In genomic region chr1:245621589-245621988, GRCh38 we compare ENCODE assay signal across 21 cellular contexts.
A peak's percentile ranks its signal among the peaks of the same experiment; 100 is the strongest.
DNase-seq lines count a peak whose midpoint lies in the region; ATAC-seq and TF ChIP-seq lines count a peak whose summit lies in the region.
"Had no signal": no experiment of that assay in that cellular context is flagged by ENCODE, and none has a peak within 500 bp of the region (broad histone marks: within the 10 kb centered on the region; RNA-seq: fewer than 3 reads in every experiment).

No MANE protein-coding gene starts in this region.

- POLR2A ChIA-PET in RWPE1 (lab: Yijun Ruan, JAX; ENCODE audit: low non-redundant PET), result no interaction called here
- POLR2A ChIA-PET in T-cell (lab: Charles Lee), result no interaction called here

- no peaks in the 10 kb centered on the region for H3K36me3 Mint-ChIP-seq in T-cell
- no peaks in the 10 kb centered on the region for H3K36me3 Mint-ChIP-seq in glutamatergic neuron (ENCODE audit: unreplicated experiment)
- H3K36me3 Mint-ChIP-seq: CD14-positive monocyte had no signal

- DNase-seq in NCI-H2107 treated with DMSO at 0.1 percent for 48 hours (lab: John Stamatoyannopoulos, UW; ENCODE audit: unreplicated experiment) (peak; percentile 25), NCI-H2107 (lab: John Stamatoyannopoulos, UW) (no peak), HT1080 (ENCODE audit: low read depth) (peak; percentile 13), RWPE1 (ENCODE audit: low spot score) (peak; percentile 55), kidney tubule cell (ENCODE audit: low spot score) (peak; percentile 19), omental fat pad (ENCODE audit: low spot score) (no peak), T-cell (no peak), glutamatergic neuron (no peak)
- DNase-seq: 8988T, aorta, cortex of kidney, erythroblast, H9, heart right ventricle, kidney, MM.1S, NCI-H510A, right cardiac atrium had no signal

- H3K27ac ChIP-seq in RWPE1, result no peak overlapping the region
- H3K27ac ChIP-seq: heart right ventricle, neutrophil had no signal

- H3K27ac Mint-ChIP-seq in T-cell (no peak overlapping the region), glutamatergic neuron (ENCODE audit: unreplicated experiment) (no peak overlapping the region)
- H3K27ac Mint-ChIP-seq: activated T-helper 2 cell treated with anti-CD3 and anti-CD28 coated beads, Interferon-gamma antibody, Interleukin-2, Interleukin-4, amounts not matched to agents 10 μg/mL and 5 μg/mL and 100 μg/mL, durations not matched to agents 14 hours and 24 hours and 36 hours; CD14-positive monocyte; H9 had no signal

- H3K9me3 Mint-ChIP-seq in T-cell (no peaks in the 10 kb centered on the region), glutamatergic neuron (ENCODE audit: unreplicated experiment) (no peaks in the 10 kb centered on the region)
- H3K9me3 Mint-ChIP-seq: activated T-helper 2 cell treated with anti-CD3 and anti-CD28 coated beads, Interferon-gamma antibody, Interleukin-2, Interleukin-4, amounts not matched to agents 10 μg/mL and 5 μg/mL and 100 μg/mL, durations not matched to agents 14 hours and 24 hours and 36 hours; H9 had no signal

- H3K4me3 Mint-ChIP-seq in T-cell (no peak overlapping the region), glutamatergic neuron (ENCODE audit: unreplicated experiment) (no peak overlapping the region)
- H3K4me3 Mint-ChIP-seq: CD14-positive monocyte, H9 had no signal

- TF ChIP-seq CTCF in RWPE1 (conservative IDR thresholded peaks at IDR 0.05; ENCODE audit: low read depth) (no peak), omental fat pad (IDR thresholded peaks at IDR 0.05) (no peak), glutamatergic neuron (IDR thresholded peaks at IDR 0.05; ENCODE audit: partially characterized antibody, unreplicated experiment) (no peak)

- CTCF ChIA-PET in RWPE1 (lab: Yijun Ruan, JAX), result no interaction called here
- CTCF ChIA-PET in T-cell (lab: Charles Lee), result no interaction called here

- peaks cover 5 to 8% of the 10 kb centered on the region in 2 donors for H3K27me3 Mint-ChIP-seq in T-cell
- no peaks in the 10 kb centered on the region for H3K27me3 Mint-ChIP-seq in glutamatergic neuron (ENCODE audit: unreplicated experiment)

- ATAC-seq in omental fat pad (ENCODE audit: low FRiP score) (no peak), T-cell (replicated peaks in 1 of 4) (no peak)
- ATAC-seq: right cardiac atrium had no signal

- no peaks in the 10 kb centered on the region for H3K4me1 Mint-ChIP-seq in T-cell
- H3K4me1 Mint-ChIP-seq in glutamatergic neuron (ENCODE audit: low read depth, unreplicated experiment), result no peaks in the 10 kb centered on the region

Comparison
In these comparisons a context has a peak if more than half of its experiments do, and no peak if none do; other contexts are left out.
1. DNase-seq: peak in NCI-H2107 treated with DMSO at 0.1 percent for 48 hours (single experiment), HT1080 (single experiment), RWPE1 (single experiment) and kidney tubule cell (single experiment); none in NCI-H2107 (single experiment), omental fat pad (single experiment), T-cell (0 of 34) and glutamatergic neuron (single experiment).